Comparison of ENCODE assay signal across 9 cellular contexts in genomic region chr18:58117685-58118403, GRCh38.
A peak's percentile ranks its signal among the peaks of the same experiment; 100 is the strongest.
DNase-seq lines count a peak whose midpoint lies in the region; ATAC-seq, FAIRE-seq and TF ChIP-seq lines count a peak whose summit lies in the region.
"Had no signal": no experiment of that assay in that cellular context is flagged by ENCODE, and none has a peak within 500 bp of the region (broad histone marks: within the 10 kb centered on the region; RNA-seq: fewer than 3 reads in every experiment).

No MANE protein-coding gene starts in this region.

- DNase-seq in ACHN: peak; percentile 60
- DNase-seq in HUDEP-2 (lab: John Stamatoyannopoulos, UW; ENCODE audit: unreplicated experiment in 76 of 76): peak in 71 of 76 experiments; percentile 1 to 92 (median 59)
- DNase-seq in astrocyte (ENCODE audit: low read depth): peak; percentile 98
- peak; percentile 37 to 76 for DNase-seq in left colon
- DNase-seq in T-helper 1 cell: no peak
- DNase-seq in stimulated activated naive CD4-positive, alpha-beta T cell (lab: John Stamatoyannopoulos, UW): no peak
- DNase-seq: activated gamma-delta T cell treated with Interleukin-2 at 50 U/mL for 16 hours had no signal

- H3K27me3 Mint-ChIP-seq in astrocyte (ENCODE audit: low read depth, unreplicated experiment): no peaks in the 10 kb centered on the region

- TF ChIP-seq CTCF in astrocyte (IDR thresholded peaks at IDR 0.05; ENCODE audit: insufficient read depth, low read depth, low read length): no peak

- H3K79me2 ChIP-seq in astrocyte (ENCODE audit: insufficient read depth, low read length): no peaks in the 10 kb centered on the region

- no peaks in the 10 kb centered on the region for H3K9me3 Mint-ChIP-seq in astrocyte (ENCODE audit: unreplicated experiment)

- peak overlapping the region; percentile 43 for H3K27ac Mint-ChIP-seq in astrocyte (ENCODE audit: unreplicated experiment)

- H3K9ac ChIP-seq in astrocyte (ENCODE audit: low read length): no peak overlapping the region

- peaks cover 7% of the 10 kb centered on the region for H3K4me1 ChIP-seq in astrocyte (ENCODE audit: insufficient read depth, low read length)

- no peak overlapping the region for H2AFZ ChIP-seq in astrocyte (ENCODE audit: low read depth, low read length)

- peak; percentile 34 for FAIRE-seq in astrocyte (lab: Jason Lieb, UNC)

- no peaks in the 10 kb centered on the region for H3K27me3 ChIP-seq in astrocyte (ENCODE audit: insufficient read depth, low read length)

- no peak overlapping the region for H3K4me3 Mint-ChIP-seq in astrocyte (ENCODE audit: unreplicated experiment)

- intact Hi-C loops in left colon (cut with DNase I, micrococcal nuclease): no loop called here

- no peaks in the 10 kb centered on the region for H3K9me3 ChIP-seq in astrocyte (ENCODE audit: insufficient read depth, low read depth, low read length)

- ATAC-seq in left colon: peak; percentile 97
- ATAC-seq in GM19035 (IDR thresholded peaks at IDR 0.05; ENCODE audit: unreplicated experiment): no peak
- no peak for ATAC-seq in GM19324 (IDR thresholded peaks at IDR 0.05; ENCODE audit: low FRiP score, unreplicated experiment)

- peak overlapping the region; percentile 38 for H3K4me2 ChIP-seq in astrocyte (ENCODE audit: low read length)

- H3K4me1 Mint-ChIP-seq in astrocyte (ENCODE audit: low read depth, unreplicated experiment): peaks cover 16% of the 10 kb centered on the region

- no peaks in the 10 kb centered on the region for H3K36me3 ChIP-seq in astrocyte (ENCODE audit: insufficient read depth, low read length)

- H3K27ac ChIP-seq in astrocyte (ENCODE audit: low read depth, low read length): no peak overlapping the region

- no peak overlapping the region for H3K4me3 ChIP-seq in astrocyte (ENCODE audit: insufficient read depth, low read depth, low read length)

- H4K20me1 ChIP-seq in astrocyte (ENCODE audit: insufficient read depth, low read length): no peaks in the 10 kb centered on the region

- H3K36me3 Mint-ChIP-seq in astrocyte (ENCODE audit: low read depth, unreplicated experiment): no peaks in the 10 kb centered on the region

- in situ Hi-C loops in ACHN (cut with HindIII; ENCODE audit: low pct_ligation_motif_present, low pct_unique_long_range_greater_than_20kb, low sequenced_read_pairs): no loop called here

Comparison
In these comparisons a context has a peak if more than half of its experiments do, and no peak if none do; other contexts are left out.
1. DNase-seq: peak in ACHN (single experiment), HUDEP-2 (71 of 76), astrocyte (single experiment) and left colon (2 of 2); none in T-helper 1 cell (0 of 5) and stimulated activated naive CD4-positive, alpha-beta T cell (0 of 6).